Comparison of ENCODE assay signal across 20 cellular contexts in the genomic region with DNA sequence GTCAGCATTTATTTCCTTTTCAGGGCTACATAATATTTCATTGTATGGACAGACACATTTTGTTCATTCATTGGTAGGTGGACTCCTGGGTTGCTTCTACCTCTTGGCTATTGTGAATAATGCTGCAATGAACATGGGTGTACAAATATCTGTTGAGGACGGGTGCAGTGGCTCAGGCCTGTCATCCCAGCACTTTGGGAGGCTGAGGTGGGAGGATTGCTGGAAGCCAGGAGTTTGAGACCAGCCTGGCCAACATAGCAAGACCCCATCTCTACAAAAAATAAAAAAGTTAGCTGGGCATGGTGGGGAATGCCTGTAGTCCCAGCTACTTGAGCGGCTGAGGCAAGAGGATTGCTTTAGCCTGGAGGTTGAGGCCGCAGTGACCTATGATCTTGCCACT. TPM values are rescaled to one million over a fixed set of nuclear protein-coding genes. Genes with fewer than 3 reads are reported as not detected.
"Had no signal": no experiment of that assay in that cellular context is flagged by ENCODE, and none has a peak within 500 bp of the region (broad histone marks: within the 10 kb centered on the region; RNA-seq: fewer than 3 reads in every experiment).

No MANE protein-coding gene starts in this region.

RNA-seq across cellular contexts. Expression of gene OCM2, which starts 30.2 kb away (rescaled TPM):
- total RNA-seq: activated naive CD4-positive, alpha-beta T cell treated with anti-CD3 and anti-CD28 coated beads for 36 hours; activated naive CD4-positive, alpha-beta T cell treated with anti-CD3 and anti-CD28 coated beads, Interleukin-2, amount 50 U/mL, for 72 hours; activated naive CD8-positive, alpha-beta T cell treated with anti-CD3 and anti-CD28 coated beads for 36 hours; activated naive CD8-positive, alpha-beta T cell treated with anti-CD3 and anti-CD28 coated beads, Interleukin-2, amount 10 ng/mL, durations not matched to agents 7 days and 5 days; activated T-cell treated with anti-CD3 and anti-CD28 coated beads, Interleukin-2, amount 50 U/mL, for 4 hours; activated T-cell treated with anti-CD3 and anti-CD28 coated beads, Interleukin-2, amount 50 U/mL, for 72 hours; activated T-helper 1 cell treated with anti-CD3 and anti-CD28 coated beads, Interleukin-12 subunit alpha, Interleukin-12 subunit beta, Interleukin-2, Interleukin-4 antibody, amounts not matched to agents 30 ng/mL and 10 ng/mL and 1 ng/mL, durations not matched to agents 14 hours and 24 hours and 36 hours; activated T-helper 17 cell treated with anti-CD3 and anti-CD28 coated beads, Interleukin-2, amount 50 U/mL, for 72 hours; activated T-helper 2 cell treated with anti-CD3 and anti-CD28 coated beads, Interferon-gamma antibody, Interleukin-2, Interleukin-4, amounts not matched to agents 10 μg/mL and 5 μg/mL and 100 μg/mL, durations not matched to agents 14 hours and 24 hours and 36 hours; adrenal gland; aorta; ascending aorta; astrocyte; body of pancreas; breast epithelium; bronchial epithelial cell; cardiac muscle cell; cardiac septum; cerebellum had no signal
- polyA plus RNA-seq: adipose tissue, adrenal gland, aorta, cardiac muscle cell had no signal
